Comparison of ENCODE assay signal across 11 cellular contexts in the genomic region with DNA sequence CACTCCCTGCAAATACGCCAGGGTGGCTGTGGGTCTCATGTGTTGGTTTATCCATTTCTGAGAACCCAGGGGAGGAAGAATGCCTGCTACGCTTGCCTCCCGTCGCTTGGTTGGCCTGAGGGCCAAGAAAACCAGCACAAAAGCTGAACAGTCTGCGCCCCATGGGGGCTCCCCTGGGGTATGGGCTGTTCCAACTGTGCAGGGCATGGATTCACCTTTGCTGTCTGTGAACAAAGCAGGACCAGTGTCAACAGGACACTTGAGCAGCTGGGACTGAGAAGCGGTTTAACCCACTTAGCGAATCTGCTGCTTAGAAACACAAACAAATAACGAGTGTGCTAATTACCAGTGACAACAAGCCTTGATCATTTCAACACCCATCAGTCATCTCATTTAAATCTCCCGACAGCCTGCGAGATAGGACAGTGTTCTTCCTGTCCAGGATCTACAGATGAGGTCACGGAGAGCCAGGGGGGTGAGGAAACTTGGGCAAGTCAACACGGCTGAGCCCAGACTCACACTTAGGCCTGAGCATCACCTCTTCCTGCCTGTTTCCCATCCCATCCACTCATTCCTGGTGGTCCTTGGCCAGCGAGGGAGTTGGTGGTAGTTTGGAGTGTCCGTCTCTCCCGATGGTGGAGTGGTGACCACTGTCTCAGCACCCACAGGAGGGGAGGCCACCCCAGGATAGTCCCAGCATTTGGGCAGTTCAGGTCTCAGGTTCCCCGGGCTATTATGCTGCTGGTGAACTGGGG.
DNase-seq lines count a peak whose midpoint lies in the region; ATAC-seq, FAIRE-seq and TF ChIP-seq lines count a peak whose summit lies in the region.
"Had no signal": no experiment of that assay in that cellular context is flagged by ENCODE, and none has a peak within 500 bp of the region (broad histone marks: within the 10 kb centered on the region; RNA-seq: fewer than 3 reads in every experiment).

No MANE protein-coding gene starts in this region.

- H3K9ac ChIP-seq in keratinocyte (ENCODE audit: control insufficient read depth, extremely low read depth, insufficient read depth, low read length) = no peak overlapping the region

- intact Hi-C loops in ovary (cut with DNase I) = no loop called here

- peak overlapping the region; percentile 64 for H2AFZ ChIP-seq in keratinocyte (ENCODE audit: control insufficient read depth, low read length)

- FAIRE-seq in keratinocyte (lab: Jason Lieb, UNC) (no peak), GM12892 (lab: Jason Lieb, UNC) (no peak)

- H3K9me1 ChIP-seq in keratinocyte (ENCODE audit: control insufficient read depth, extremely low read depth, insufficient read depth, low read length) = no peaks in the 10 kb centered on the region

- WGBS in ovary, 3 donors = 86 to 90% (median 89%) methylated on average over 16 of the region's 16 CpGs

- no peaks in the 10 kb centered on the region for H3K9me3 ChIP-seq in WERI-Rb-1 (ENCODE audit: severe bottlenecking)
- H3K9me3 ChIP-seq in keratinocyte (ENCODE audit: control insufficient read depth, low read depth, low read length) = no peaks in the 10 kb centered on the region
- no peaks in the 10 kb centered on the region for H3K9me3 ChIP-seq in ovary

- ATAC-seq in HG03025 (IDR thresholded peaks at IDR 0.05; ENCODE audit: low FRiP score, unreplicated experiment) = no peak

- no peaks in the 10 kb centered on the region for H3K79me2 ChIP-seq in keratinocyte (ENCODE audit: control insufficient read depth, insufficient read depth, low read length)

- H3K36me3 ChIP-seq in WERI-Rb-1 (no peaks in the 10 kb centered on the region), keratinocyte (ENCODE audit: control insufficient read depth in 2 of 2, extremely low read depth in 1 of 2, insufficient read depth in 2 of 2, low read length in 2 of 2) (no peaks in the 10 kb centered on the region), ovary (no peaks in the 10 kb centered on the region)
- H3K36me3 ChIP-seq: sigmoid colon had no signal

- H3K27me3 ChIP-seq in WERI-Rb-1 (ENCODE audit: insufficient read depth, low read depth, severe bottlenecking) = no peaks in the 10 kb centered on the region
- H3K27me3 ChIP-seq in keratinocyte (ENCODE audit: control insufficient read depth, extremely low read depth, insufficient read depth, low read length) = no peaks in the 10 kb centered on the region
- no peaks in the 10 kb centered on the region for H3K27me3 ChIP-seq in ovary
- H3K27me3 ChIP-seq: sigmoid colon had no signal

- peak overlapping the region; percentile 62 for H3K27ac ChIP-seq in WERI-Rb-1
- H3K27ac ChIP-seq in keratinocyte (ENCODE audit: control insufficient read depth, insufficient read depth, low read length) = no peak overlapping the region
- no peak overlapping the region for H3K27ac ChIP-seq in ovary

- no peak for TF ChIP-seq CTCF in WERI-Rb-1 (IDR thresholded peaks at IDR 0.05; ENCODE audit: low read depth, low read length)
- TF ChIP-seq CTCF in keratinocyte (optimal IDR thresholded peaks at IDR 0.05 in 1 of 3, IDR thresholded peaks at IDR 0.05 in 1 of 3, conservative IDR thresholded peaks at IDR 0.05 in 1 of 3; ENCODE audit: extremely low read depth in 1 of 3, insufficient read depth in 2 of 3, low read length in 3 of 3) = no peak
- no peak for TF ChIP-seq CTCF in ovary (IDR thresholded peaks at IDR 0.05)

- TF ChIP-seq POLR2A in ovary (IDR thresholded peaks at IDR 0.05) (no peak), GM12892 (IDR thresholded peaks at IDR 0.05; ENCODE audit: low read depth, low read length) (no peak)

- no peak overlapping the region for H3K4me2 ChIP-seq in keratinocyte (ENCODE audit: control insufficient read depth, extremely low read depth, insufficient read depth, low read depth, low read length)

- H3K4me3 ChIP-seq in WERI-Rb-1 (ENCODE audit: low read depth, low read length) (no peak overlapping the region), keratinocyte (ENCODE audit: control insufficient read depth in 2 of 3, extremely low read depth in 1 of 3, insufficient read depth in 2 of 3, low read depth in 1 of 3, low read length in 3 of 3) (no peak overlapping the region), ovary (no peak overlapping the region)
- H3K4me3 ChIP-seq: sigmoid colon had no signal

- H4K20me1 ChIP-seq in keratinocyte (ENCODE audit: control insufficient read depth, extremely low read depth, insufficient read depth, low read length) = no peaks in the 10 kb centered on the region

- TF ChIP-seq EP300 in ovary (IDR thresholded peaks at IDR 0.05) = no peak

- dilution Hi-C loops in keratinocyte (cut with MboI; ENCODE audit: extremely low pct_ligation_motif_present, low sequenced_read_pairs) = no loop called here

- H3K4me1 ChIP-seq in keratinocyte (ENCODE audit: control insufficient read depth, extremely low read depth, insufficient read depth, low read length) = peaks cover 34% of the 10 kb centered on the region
- H3K4me1 ChIP-seq in ovary (ENCODE audit: insufficient read depth) = peaks cover 24% of the 10 kb centered on the region

- DNase-seq in DMS153 (lab: John Stamatoyannopoulos, UW) = peak; percentile 95
- peak; percentile 95 for DNase-seq in NCI-H146 treated with DMSO at 0.1 percent for 48 hours (lab: John Stamatoyannopoulos, UW; ENCODE audit: unreplicated experiment)
- peak; percentile 70 for DNase-seq in WERI-Rb-1
- DNase-seq in keratinocyte (ENCODE audit: low read depth, low spot score) = no peak
- no peak for DNase-seq in ovary
- DNase-seq in stimulated activated CD4-positive, alpha-beta T cell treated with anti-CD3 and anti-CD28 coated beads, Interleukin-2, amount 100 ng/mL, for 24 hours = no peak
- no peak for DNase-seq in GM12892 (ENCODE audit: insufficient read length)
- DNase-seq: activated T-cell treated with anti-CD3 and anti-CD28 coated beads, Interleukin-2, amount 50 U/mL, for 48 hours; NCI-H226 had no signal

Comparison
In these comparisons a context has a peak if more than half of its experiments do, and no peak if none do; other contexts are left out.
1. DNase-seq: peak in DMS153 (single experiment), NCI-H146 treated with DMSO at 0.1 percent for 48 hours (single experiment) and WERI-Rb-1 (single experiment); none in keratinocyte (single experiment), ovary (0 of 5), stimulated activated CD4-positive, alpha-beta T cell treated with anti-CD3 and anti-CD28 coated beads, Interleukin-2, amount 100 ng/mL, for 24 hours (0 of 2) and GM12892 (single experiment).